ENCODE assay signal across 23 cellular contexts in the genomic region with DNA sequence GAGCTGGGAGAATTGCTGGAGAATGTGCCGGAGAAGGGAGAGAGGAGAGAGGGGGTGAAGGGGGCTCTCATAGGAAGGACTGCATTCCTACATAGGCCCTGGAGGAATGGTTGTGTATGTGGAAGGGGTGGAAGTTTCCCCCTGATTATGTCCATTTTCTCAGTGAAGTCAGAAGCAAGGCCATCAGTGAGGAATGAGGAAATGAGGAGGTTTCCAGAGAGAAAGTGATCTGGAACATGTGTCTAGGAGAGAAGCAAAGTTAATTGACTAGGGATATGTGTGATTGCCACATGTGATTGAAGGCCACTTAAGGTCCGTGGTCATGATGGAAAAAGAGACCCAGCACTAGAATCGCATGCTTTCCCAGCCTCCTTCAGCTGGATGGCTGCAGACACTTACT. TPM values are rescaled to one million over a fixed set of nuclear protein-coding genes. Genes with fewer than 3 reads are reported as not detected.
"Had no signal": no experiment of that assay in that cellular context is flagged by ENCODE, and none has a peak within 500 bp of the region (broad histone marks: within the 10 kb centered on the region; RNA-seq: fewer than 3 reads in every experiment).

No MANE protein-coding gene starts in this region.

- H3K27ac ChIP-seq: neutrophil, psoas muscle had no signal

- H3K36me3 ChIP-seq: pancreas had no signal

- H3K9me3 ChIP-seq: neutrophil, pancreas, psoas muscle had no signal

- FAIRE-seq: endometrium, pancreas had no signal

- ATAC-seq: left ventricle myocardium superior; psoas muscle; right cardiac atrium; stimulated activated naive CD8-positive, alpha-beta T cell treated with anti-CD3 and anti-CD28 coated beads, Interleukin-15, Interleukin-2, amounts not matched to agents 100 U/mL and 50 U/mL, for 24 hours had no signal

- DNase-seq: activated CD4-positive, alpha-beta memory T cell treated with anti-CD3 and anti-CD28 coated beads for 36 hours; activated CD4-positive, alpha-beta T cell treated with anti-CD3 and anti-CD28 coated beads for 48 hours; activated CD4-positive, CD25-positive, alpha-beta regulatory T cell; activated naive CD4-positive, alpha-beta T cell treated with Interleukin-2 at 50 U/mL for 16 hours; activated naive CD8-positive, alpha-beta T cell treated with anti-CD3 and anti-CD28 coated beads for 36 hours; activated T-cell treated with anti-CD3 and anti-CD28 coated beads, Interleukin-2, amount 50 U/mL, for 48 hours; amniotic stem cell; effector CD4-positive, alpha-beta T cell; foreskin melanocyte; immature natural killer cell; kidney glomerular epithelial cell; left ventricle myocardium superior; mammary epithelial cell; midbrain; pancreas; psoas muscle; right cardiac atrium; stimulated activated CD4-positive, alpha-beta T cell treated with anti-CD3 and anti-CD28 coated beads, Interleukin-12 subunit alpha, Interleukin-12 subunit beta, amount 100 ng/mL, for 4 hours; stimulated activated CD4-positive, alpha-beta T cell treated with anti-CD3 and anti-CD28 coated beads, Interleukin-4, amount 100 ng/mL, for 4 hours; stimulated activated naive CD8-positive, alpha-beta T cell treated with anti-CD3 and anti-CD28 coated beads, Interleukin-15, Interleukin-2, amounts not matched to agents 100 U/mL and 50 U/mL, for 24 hours had no signal

- H3K4me3 ChIP-seq: pancreas, psoas muscle had no signal

- H3K27me3 ChIP-seq: pancreas had no signal

RNA-seq across cellular contexts. Expression of gene SLC2A12, which starts 57.1 kb away (rescaled TPM):
- total RNA-seq: T-helper 1 cell treated with Interleukin-12 subunit alpha and Interleukin-12 subunit beta and Interleukin-4 antibody, amounts not matched to agents 30 ng/mL and 1 ng/mL, for 36 hours had no signal
